In the genomic region with DNA sequence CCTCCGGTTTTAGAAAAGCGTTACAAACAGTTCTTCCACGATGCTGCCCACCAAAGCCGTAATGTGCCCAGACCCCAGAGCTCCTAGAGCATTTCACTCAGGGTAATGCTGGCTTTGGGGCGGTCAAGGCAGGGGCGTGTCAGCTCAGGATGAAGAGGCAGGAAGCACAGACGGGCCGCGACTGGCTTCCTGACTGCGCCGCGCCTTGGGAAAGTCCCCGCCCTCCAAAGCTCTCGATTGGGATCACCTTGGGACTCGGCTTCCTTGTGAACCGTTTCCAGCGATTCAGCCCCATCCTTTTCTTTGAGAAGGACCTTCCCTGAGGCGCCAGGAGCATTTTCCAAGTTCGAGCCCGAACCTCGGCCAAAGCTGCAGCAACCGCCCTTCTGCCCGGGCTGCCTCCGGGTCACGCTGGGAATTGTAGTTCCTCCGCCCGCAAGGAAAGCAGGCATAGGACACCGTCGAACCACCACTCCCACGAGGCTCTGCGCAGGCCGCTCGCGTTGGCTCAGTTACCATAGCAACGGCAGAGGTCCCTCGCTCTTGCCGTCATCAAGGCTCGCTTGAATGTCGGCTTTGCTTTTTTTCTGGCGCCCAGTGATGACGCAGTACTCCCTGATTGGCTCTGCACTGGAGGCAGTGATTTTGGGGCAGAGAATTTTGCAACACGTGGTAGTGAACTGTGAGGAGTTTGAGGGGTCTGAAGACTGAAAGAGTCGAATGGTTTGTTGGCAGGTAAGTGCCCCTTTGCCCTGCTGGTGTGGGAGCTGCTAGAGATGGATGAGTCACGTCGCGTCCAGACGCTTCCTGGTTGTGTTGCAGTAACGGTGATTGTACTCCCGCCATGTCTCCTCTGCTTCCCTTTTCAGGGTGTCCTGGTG, we compare ENCODE assay signal across 1 cellular context.
TF ChIP-seq lines count a peak whose summit lies in the region.

A gene with protein sequence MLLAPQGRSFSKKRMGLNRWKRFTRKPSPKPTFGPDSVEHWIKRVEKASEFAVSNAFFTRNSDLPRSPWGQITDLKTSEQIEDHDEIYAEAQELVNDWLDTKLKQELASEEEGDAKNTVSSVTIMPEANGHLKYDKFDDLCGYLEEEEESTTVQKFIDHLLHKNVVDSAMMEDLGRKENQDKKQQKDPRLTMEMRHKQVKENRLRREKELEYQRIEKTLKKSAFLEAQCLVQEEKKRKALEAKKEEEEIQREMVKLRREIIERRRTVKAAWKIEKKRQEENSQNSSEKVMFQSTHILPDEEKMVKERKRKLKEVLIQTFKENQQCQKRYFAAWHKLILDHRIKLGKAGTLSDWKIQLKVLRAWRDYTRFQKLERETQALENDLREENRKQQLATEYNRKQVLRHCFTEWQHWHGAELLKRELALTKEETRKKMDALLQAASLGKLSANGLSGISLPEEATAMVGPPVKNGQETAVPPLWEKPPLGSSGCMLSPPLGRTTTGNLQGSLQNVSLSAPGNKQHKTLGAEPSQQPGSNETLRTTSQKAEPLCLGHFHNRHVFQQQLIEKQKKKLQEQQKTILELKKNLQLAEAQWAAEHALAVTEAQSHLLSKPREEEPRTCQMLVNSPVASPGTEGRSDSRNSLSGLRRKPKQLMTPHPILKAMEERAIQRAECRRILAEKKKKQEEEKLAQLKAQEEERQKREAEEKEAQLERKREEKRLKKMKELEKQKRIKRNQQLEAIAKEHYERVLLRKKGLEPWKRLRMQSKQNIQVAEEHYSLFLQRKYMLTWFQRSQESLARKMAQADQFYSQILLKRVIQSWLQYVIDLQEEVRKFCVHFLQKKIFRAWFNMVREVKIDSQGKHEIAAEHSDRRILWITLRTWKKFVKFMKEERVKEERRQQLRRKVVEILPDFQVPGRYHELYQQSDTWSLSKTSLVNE (minus strand): TSS at position 397 of the 881 bp plus-strand sequence. CDS start 60 bp downstream, at position 337.
A gene (plus strand): TSS at position 608 of the 881 bp plus-strand sequence. CDS start 8,521 bp downstream, outside the sequence.

TF ChIP-seq in GM12878, 131 proteins besides CTCF, POLR2A, EP300 and RAD21 (continued from another document and continues in another):
- TF ChIP-seq, protein P1, sequence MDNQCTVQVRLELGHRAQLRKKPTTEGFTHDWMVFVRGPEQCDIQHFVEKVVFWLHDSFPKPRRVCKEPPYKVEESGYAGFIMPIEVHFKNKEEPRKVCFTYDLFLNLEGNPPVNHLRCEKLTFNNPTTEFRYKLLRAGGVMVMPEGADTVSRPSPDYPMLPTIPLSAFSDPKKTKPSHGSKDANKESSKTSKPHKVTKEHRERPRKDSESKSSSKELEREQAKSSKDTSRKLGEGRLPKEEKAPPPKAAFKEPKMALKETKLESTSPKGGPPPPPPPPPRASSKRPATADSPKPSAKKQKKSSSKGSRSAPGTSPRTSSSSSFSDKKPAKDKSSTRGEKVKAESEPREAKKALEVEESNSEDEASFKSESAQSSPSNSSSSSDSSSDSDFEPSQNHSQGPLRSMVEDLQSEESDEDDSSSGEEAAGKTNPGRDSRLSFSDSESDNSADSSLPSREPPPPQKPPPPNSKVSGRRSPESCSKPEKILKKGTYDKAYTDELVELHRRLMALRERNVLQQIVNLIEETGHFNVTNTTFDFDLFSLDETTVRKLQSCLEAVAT (IDR thresholded peaks at IDR 0.05), result 0 out of 2 replicates have a peak, but pooled peaks have one; percentile 43
- TF ChIP-seq, protein P2, sequence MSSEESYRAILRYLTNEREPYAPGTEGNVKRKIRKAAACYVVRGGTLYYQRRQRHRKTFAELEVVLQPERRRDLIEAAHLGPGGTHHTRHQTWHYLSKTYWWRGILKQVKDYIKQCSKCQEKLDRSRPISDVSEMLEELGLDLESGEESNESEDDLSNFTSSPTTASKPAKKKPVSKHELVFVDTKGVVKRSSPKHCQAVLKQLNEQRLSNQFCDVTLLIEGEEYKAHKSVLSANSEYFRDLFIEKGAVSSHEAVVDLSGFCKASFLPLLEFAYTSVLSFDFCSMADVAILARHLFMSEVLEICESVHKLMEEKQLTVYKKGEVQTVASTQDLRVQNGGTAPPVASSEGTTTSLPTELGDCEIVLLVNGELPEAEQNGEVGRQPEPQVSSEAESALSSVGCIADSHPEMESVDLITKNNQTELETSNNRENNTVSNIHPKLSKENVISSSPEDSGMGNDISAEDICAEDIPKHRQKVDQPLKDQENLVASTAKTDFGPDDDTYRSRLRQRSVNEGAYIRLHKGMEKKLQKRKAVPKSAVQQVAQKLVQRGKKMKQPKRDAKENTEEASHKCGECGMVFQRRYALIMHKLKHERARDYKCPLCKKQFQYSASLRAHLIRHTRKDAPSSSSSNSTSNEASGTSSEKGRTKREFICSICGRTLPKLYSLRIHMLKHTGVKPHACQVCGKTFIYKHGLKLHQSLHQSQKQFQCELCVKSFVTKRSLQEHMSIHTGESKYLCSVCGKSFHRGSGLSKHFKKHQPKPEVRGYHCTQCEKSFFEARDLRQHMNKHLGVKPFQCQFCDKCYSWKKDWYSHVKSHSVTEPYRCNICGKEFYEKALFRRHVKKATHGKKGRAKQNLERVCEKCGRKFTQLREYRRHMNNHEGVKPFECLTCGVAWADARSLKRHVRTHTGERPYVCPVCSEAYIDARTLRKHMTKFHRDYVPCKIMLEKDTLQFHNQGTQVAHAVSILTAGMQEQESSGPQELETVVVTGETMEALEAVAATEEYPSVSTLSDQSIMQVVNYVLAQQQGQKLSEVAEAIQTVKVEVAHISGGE (CRISPR knock-in tag; IDR thresholded peaks at IDR 0.05), result no peak
- TF ChIP-seq SPI1 (IDR thresholded peaks at IDR 0.05; ENCODE audit: borderline replicate concordance, insufficient read depth, low read depth, low read length) (no peak), NFXL1 (IDR thresholded peaks at IDR 0.05; ENCODE audit: borderline replicate concordance) (no peak), SMAD1 (IDR thresholded peaks at IDR 0.05; ENCODE audit: low read depth, partially characterized antibody) (no peak), NR2C2 (IDR thresholded peaks at IDR 0.05; ENCODE audit: borderline replicate concordance, control insufficient read depth, insufficient read length, low read depth) (no peak), RAD51 (IDR thresholded peaks at IDR 0.05) (peak; percentile 91), NRF1 (conservative IDR thresholded peaks at IDR 0.05; ENCODE audit: low read depth, low read length) (peak; percentile 23; the same call in 1 of the 2 replicates), SUZ12 (IDR thresholded peaks at IDR 0.05; ENCODE audit: unreplicated experiment) (no peak), TBL1XR1 (IDR thresholded peaks at IDR 0.05; ENCODE audit: low read depth, low read length) (no peak), NFYA (IDR thresholded peaks at IDR 0.05; ENCODE audit: borderline replicate concordance, low read depth, low read length) (peak; percentile 38), ZSCAN29 (IDR thresholded peaks at IDR 0.05) (no peak), MEF2B (IDR thresholded peaks at IDR 0.05; ENCODE audit: partially characterized antibody, poor library complexity, severe bottlenecking) (peak; percentile 84), RFX5 (IDR thresholded peaks at IDR 0.05; ENCODE audit: low read depth, low read length) (peak; percentile 90), MYB (IDR thresholded peaks at IDR 0.05; ENCODE audit: borderline replicate concordance, low read depth, low read length) (no peak), NFIC (IDR thresholded peaks at IDR 0.05; ENCODE audit: low read depth, low read length) (no peak), HDAC6 (IDR thresholded peaks at IDR 0.05; ENCODE audit: unreplicated experiment) (no peak), CHD2 (IDR thresholded peaks at IDR 0.05; ENCODE audit: borderline replicate concordance, low read depth, low read length) (peak; percentile 87), BRCA1 (IDR thresholded peaks at IDR 0.05; ENCODE audit: low read depth, low read length) (no peak), ZNF384 (IDR thresholded peaks at IDR 0.05; ENCODE audit: borderline replicate concordance, low read depth, low read length) (peak; percentile 72; the same call in 1 of the 2 replicates), SIX5 (IDR thresholded peaks at IDR 0.05; ENCODE audit: low read depth, low read length, severe bottlenecking) (peak; percentile 97), GATAD2B (conservative IDR thresholded peaks at IDR 0.05; ENCODE audit: low read depth) (peak; percentile 64), IKZF1 (conservative IDR thresholded peaks at IDR 0.05) (peak; percentile 97), YY1 (IDR thresholded peaks at IDR 0.05; ENCODE audit: low read depth, low read length) (peak; percentile 69), FOXM1 (IDR thresholded peaks at IDR 0.05; ENCODE audit: low read depth, low read length) (no peak), MXI1 (IDR thresholded peaks at IDR 0.05; ENCODE audit: low read depth, low read length) (peak; percentile 100), SMC3 (IDR thresholded peaks at IDR 0.05; ENCODE audit: borderline replicate concordance, low read length) (no peak), PML (IDR thresholded peaks at IDR 0.05; ENCODE audit: low read length) (0 out of 2 replicates have a peak, but pooled peaks have one; percentile 46), MTA2 (IDR thresholded peaks at IDR 0.05; ENCODE audit: low read depth) (no peak), HDAC2 (IDR thresholded peaks at IDR 0.05) (no peak), CREM (IDR thresholded peaks at IDR 0.05; ENCODE audit: low read depth) (peak; percentile 100), STAT3 (IDR thresholded peaks at IDR 0.05; ENCODE audit: low read depth, low read length) (no peak)
- TF ChIP-seq, protein P3, sequence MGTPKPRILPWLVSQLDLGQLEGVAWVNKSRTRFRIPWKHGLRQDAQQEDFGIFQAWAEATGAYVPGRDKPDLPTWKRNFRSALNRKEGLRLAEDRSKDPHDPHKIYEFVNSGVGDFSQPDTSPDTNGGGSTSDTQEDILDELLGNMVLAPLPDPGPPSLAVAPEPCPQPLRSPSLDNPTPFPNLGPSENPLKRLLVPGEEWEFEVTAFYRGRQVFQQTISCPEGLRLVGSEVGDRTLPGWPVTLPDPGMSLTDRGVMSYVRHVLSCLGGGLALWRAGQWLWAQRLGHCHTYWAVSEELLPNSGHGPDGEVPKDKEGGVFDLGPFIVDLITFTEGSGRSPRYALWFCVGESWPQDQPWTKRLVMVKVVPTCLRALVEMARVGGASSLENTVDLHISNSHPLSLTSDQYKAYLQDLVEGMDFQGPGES (IDR thresholded peaks at IDR 0.05), result peak; percentile 64; the same call in 1 of the 2 replicates
- TF ChIP-seq, protein P4, sequence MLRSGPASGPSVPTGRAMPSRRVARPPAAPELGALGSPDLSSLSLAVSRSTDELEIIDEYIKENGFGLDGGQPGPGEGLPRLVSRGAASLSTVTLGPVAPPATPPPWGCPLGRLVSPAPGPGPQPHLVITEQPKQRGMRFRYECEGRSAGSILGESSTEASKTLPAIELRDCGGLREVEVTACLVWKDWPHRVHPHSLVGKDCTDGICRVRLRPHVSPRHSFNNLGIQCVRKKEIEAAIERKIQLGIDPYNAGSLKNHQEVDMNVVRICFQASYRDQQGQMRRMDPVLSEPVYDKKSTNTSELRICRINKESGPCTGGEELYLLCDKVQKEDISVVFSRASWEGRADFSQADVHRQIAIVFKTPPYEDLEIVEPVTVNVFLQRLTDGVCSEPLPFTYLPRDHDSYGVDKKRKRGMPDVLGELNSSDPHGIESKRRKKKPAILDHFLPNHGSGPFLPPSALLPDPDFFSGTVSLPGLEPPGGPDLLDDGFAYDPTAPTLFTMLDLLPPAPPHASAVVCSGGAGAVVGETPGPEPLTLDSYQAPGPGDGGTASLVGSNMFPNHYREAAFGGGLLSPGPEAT (IDR thresholded peaks at IDR 0.05; ENCODE audit: low read depth), result peak; percentile 91
- TF ChIP-seq, protein P5, sequence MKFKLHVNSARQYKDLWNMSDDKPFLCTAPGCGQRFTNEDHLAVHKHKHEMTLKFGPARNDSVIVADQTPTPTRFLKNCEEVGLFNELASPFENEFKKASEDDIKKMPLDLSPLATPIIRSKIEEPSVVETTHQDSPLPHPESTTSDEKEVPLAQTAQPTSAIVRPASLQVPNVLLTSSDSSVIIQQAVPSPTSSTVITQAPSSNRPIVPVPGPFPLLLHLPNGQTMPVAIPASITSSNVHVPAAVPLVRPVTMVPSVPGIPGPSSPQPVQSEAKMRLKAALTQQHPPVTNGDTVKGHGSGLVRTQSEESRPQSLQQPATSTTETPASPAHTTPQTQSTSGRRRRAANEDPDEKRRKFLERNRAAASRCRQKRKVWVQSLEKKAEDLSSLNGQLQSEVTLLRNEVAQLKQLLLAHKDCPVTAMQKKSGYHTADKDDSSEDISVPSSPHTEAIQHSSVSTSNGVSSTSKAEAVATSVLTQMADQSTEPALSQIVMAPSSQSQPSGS (IDR thresholded peaks at IDR 0.05; ENCODE audit: low read length), result no peak
- TF ChIP-seq, protein P6, sequence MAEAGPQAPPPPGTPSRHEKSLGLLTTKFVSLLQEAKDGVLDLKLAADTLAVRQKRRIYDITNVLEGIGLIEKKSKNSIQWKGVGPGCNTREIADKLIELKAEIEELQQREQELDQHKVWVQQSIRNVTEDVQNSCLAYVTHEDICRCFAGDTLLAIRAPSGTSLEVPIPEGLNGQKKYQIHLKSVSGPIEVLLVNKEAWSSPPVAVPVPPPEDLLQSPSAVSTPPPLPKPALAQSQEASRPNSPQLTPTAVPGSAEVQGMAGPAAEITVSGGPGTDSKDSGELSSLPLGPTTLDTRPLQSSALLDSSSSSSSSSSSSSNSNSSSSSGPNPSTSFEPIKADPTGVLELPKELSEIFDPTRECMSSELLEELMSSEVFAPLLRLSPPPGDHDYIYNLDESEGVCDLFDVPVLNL (IDR thresholded peaks at IDR 0.05; ENCODE audit: low read depth, low read length), result no peak
- TF ChIP-seq, protein P7, sequence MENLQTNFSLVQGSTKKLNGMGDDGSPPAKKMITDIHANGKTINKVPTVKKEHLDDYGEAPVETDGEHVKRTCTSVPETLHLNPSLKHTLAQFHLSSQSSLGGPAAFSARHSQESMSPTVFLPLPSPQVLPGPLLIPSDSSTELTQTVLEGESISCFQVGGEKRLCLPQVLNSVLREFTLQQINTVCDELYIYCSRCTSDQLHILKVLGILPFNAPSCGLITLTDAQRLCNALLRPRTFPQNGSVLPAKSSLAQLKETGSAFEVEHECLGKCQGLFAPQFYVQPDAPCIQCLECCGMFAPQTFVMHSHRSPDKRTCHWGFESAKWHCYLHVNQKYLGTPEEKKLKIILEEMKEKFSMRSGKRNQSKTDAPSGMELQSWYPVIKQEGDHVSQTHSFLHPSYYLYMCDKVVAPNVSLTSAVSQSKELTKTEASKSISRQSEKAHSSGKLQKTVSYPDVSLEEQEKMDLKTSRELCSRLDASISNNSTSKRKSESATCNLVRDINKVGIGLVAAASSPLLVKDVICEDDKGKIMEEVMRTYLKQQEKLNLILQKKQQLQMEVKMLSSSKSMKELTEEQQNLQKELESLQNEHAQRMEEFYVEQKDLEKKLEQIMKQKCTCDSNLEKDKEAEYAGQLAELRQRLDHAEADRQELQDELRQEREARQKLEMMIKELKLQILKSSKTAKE (IDR thresholded peaks at IDR 0.05; ENCODE audit: low read depth, poor library complexity, severe bottlenecking), result no peak
- TF ChIP-seq, protein P8, sequence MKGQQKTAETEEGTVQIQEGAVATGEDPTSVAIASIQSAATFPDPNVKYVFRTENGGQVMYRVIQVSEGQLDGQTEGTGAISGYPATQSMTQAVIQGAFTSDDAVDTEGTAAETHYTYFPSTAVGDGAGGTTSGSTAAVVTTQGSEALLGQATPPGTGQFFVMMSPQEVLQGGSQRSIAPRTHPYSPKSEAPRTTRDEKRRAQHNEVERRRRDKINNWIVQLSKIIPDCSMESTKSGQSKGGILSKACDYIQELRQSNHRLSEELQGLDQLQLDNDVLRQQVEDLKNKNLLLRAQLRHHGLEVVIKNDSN (IDR thresholded peaks at IDR 0.05; ENCODE audit: borderline replicate concordance, extremely low read length, insufficient read depth, low read depth, low read length), result peak; percentile 69
- TF ChIP-seq, protein P9, sequence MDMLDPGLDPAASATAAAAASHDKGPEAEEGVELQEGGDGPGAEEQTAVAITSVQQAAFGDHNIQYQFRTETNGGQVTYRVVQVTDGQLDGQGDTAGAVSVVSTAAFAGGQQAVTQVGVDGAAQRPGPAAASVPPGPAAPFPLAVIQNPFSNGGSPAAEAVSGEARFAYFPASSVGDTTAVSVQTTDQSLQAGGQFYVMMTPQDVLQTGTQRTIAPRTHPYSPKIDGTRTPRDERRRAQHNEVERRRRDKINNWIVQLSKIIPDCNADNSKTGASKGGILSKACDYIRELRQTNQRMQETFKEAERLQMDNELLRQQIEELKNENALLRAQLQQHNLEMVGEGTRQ (IDR thresholded peaks at IDR 0.05; ENCODE audit: borderline replicate concordance, low read depth, low read length), result peak; percentile 68
